ENCODE assay signal across 8 cellular contexts in genomic region chr16:84504420-84505248, GRCh38. TPM values are rescaled to one million over a fixed set of nuclear protein-coding genes. Genes with fewer than 3 reads are reported as not detected.
DNase-seq lines count a peak whose midpoint lies in the region; ATAC-seq and TF ChIP-seq lines count a peak whose summit lies in the region.

Gene MEAK7 (minus strand): TSS chr16:84504659. CDS start chr16:84498086, 6,573 bp downstream.

- H3K27ac Mint-ChIP-seq in activated naive CD4-positive, alpha-beta T cell treated with anti-CD3 and anti-CD28 coated beads, Interleukin-2, amount 10 ng/mL, durations not matched to agents 7 days and 5 days = peak within 1 kb of the TSS; percentile 79

- no peaks in the 10 kb centered on the region for H3K9me3 ChIP-seq in gastroesophageal sphincter

- peak in 1 of 4 experiments; percentile 31 for TF ChIP-seq CTCF in gastroesophageal sphincter (IDR thresholded peaks at IDR 0.05)

- peaks cover 16% of the 10 kb centered on the region for H3K36me3 Mint-ChIP-seq in activated naive CD4-positive, alpha-beta T cell treated with anti-CD3 and anti-CD28 coated beads, Interleukin-2, amount 10 ng/mL, durations not matched to agents 7 days and 5 days

- peaks cover 5% of the 10 kb centered on the region for H3K27me3 Mint-ChIP-seq in activated naive CD4-positive, alpha-beta T cell treated with anti-CD3 and anti-CD28 coated beads, Interleukin-2, amount 10 ng/mL, durations not matched to agents 7 days and 5 days

- H3K9me3 Mint-ChIP-seq in activated naive CD4-positive, alpha-beta T cell treated with anti-CD3 and anti-CD28 coated beads, Interleukin-2, amount 10 ng/mL, durations not matched to agents 7 days and 5 days = no peaks in the 10 kb centered on the region

- TF ChIP-seq POLR2A in gastroesophageal sphincter (IDR thresholded peaks at IDR 0.05) = peak; percentile 62 to 73

- H3K4me3 ChIP-seq in gastroesophageal sphincter = peak within 1 kb of the TSS; percentile 77 to 89

- no CpG with 5 or more reads among the region's 45 CpGs for WGBS in gastroesophageal sphincter (ENCODE audit: low coverage in 1 of 2), 2 donors

- peaks cover 0 to 25% of the 10 kb centered on the region in 2 donors for H3K36me3 ChIP-seq in gastroesophageal sphincter

- peak within 1 kb of the TSS; percentile 60 to 95 (median 92) for H3K27ac ChIP-seq in gastroesophageal sphincter

- H3K27me3 ChIP-seq in gastroesophageal sphincter = no peaks in the 10 kb centered on the region

- peaks cover 66% of the 10 kb centered on the region for H3K4me1 Mint-ChIP-seq in activated naive CD4-positive, alpha-beta T cell treated with anti-CD3 and anti-CD28 coated beads, Interleukin-2, amount 10 ng/mL, durations not matched to agents 7 days and 5 days

- TF ChIP-seq EP300 in Ishikawa (IDR thresholded peaks at IDR 0.05; ENCODE audit: borderline replicate concordance) = 0 out of 2 replicates have a peak, but pooled peaks have one; percentile 18
- TF ChIP-seq EP300 in gastroesophageal sphincter (IDR thresholded peaks at IDR 0.05) = no peak

- ATAC-seq in GM21576 (IDR thresholded peaks at IDR 0.05; ENCODE audit: unreplicated experiment) (peak; percentile 89), gastroesophageal sphincter (peak; percentile 99)

- peak within 1 kb of the TSS; percentile 81 for H3K4me3 Mint-ChIP-seq in activated naive CD4-positive, alpha-beta T cell treated with anti-CD3 and anti-CD28 coated beads, Interleukin-2, amount 10 ng/mL, durations not matched to agents 7 days and 5 days

- TF ChIP-seq RAD21 in Ishikawa (IDR thresholded peaks at IDR 0.05; ENCODE audit: low read depth) = no peak

- H3K4me1 ChIP-seq in gastroesophageal sphincter = peaks cover 3 to 35% (median 18%) of the 10 kb centered on the region in 3 donors

- peak; percentile 69 for DNase-seq in DMS79 (lab: John Stamatoyannopoulos, UW)
- peak; percentile 98 for DNase-seq in SK-N-DZ (ENCODE audit: low spot score)
- peak; percentile 98 for DNase-seq in activated naive CD4-positive, alpha-beta T cell treated with anti-CD3 and anti-CD28 coated beads, Interleukin-2, amount 10 ng/mL, durations not matched to agents 7 days and 5 days
- peak; percentile 92 for DNase-seq in non-pigmented ciliary epithelial cell (ENCODE audit: low read depth)
- DNase-seq in superior temporal gyrus (ENCODE audit: extremely low spot score) = peak; percentile 100

- CTCF ChIA-PET in activated naive CD4-positive, alpha-beta T cell treated with anti-CD3 and anti-CD28 coated beads, Interleukin-2, amount 10 ng/mL, durations not matched to agents 7 days and 5 days (lab: Charles Lee) = interaction anchor here (0.9 to 4.3 kb wide), 6 partner anchors 11 to 548 kb away, joined by 3 to 32 read pairs (median 7); no protein-coding TSS in a partner anchor

TF ChIP-seq in Ishikawa, 13 proteins besides CTCF, POLR2A, EP300 and RAD21:
- TF ChIP-seq YY1 (IDR thresholded peaks at IDR 0.05; ENCODE audit: low read depth) (peak; percentile 20; the same call in 1 of the 2 replicates), TAF1 (IDR thresholded peaks at IDR 0.05; ENCODE audit: low read depth) (peak; percentile 69; the same call in 1 of the 2 replicates), TEAD4 (IDR thresholded peaks at IDR 0.05) (peak; percentile 56), TCF12 (IDR thresholded peaks at IDR 0.05; ENCODE audit: low read depth) (no peak), EGR1 (IDR thresholded peaks at IDR 0.05) (peak; percentile 31), USF1 (IDR thresholded peaks at IDR 0.05) (no peak), CREB1 (IDR thresholded peaks at IDR 0.05; ENCODE audit: low read depth) (no peak), NFIC (IDR thresholded peaks at IDR 0.05) (peak; percentile 30; the same call in 1 of the 2 replicates), ZBTB7A (IDR thresholded peaks at IDR 0.05; ENCODE audit: low read depth) (no peak), FOXM1 (IDR thresholded peaks at IDR 0.05; ENCODE audit: borderline replicate concordance, low read depth) (no peak), CEBPB (IDR thresholded peaks at IDR 0.05) (no peak), MAX (IDR thresholded peaks at IDR 0.05) (peak; percentile 43; the same call in 1 of the 2 replicates), REST (IDR thresholded peaks at IDR 0.05; ENCODE audit: low read depth) (no peak)

RNA-seq across cellular contexts. Expression of gene MEAK7, which starts in this region (rescaled TPM):
- polyA plus RNA-seq in SK-N-DZ (2014; cell fraction: cytosol; rRNA removed) = 9.3 and 9.9 TPM in 2 replicates
- 6.0 and 7.8 TPM in 2 replicates for polyA plus RNA-seq in SK-N-DZ (2014; cell fraction: nucleus; rRNA removed)
- total RNA-seq in gastroesophageal sphincter = 10 to 100 TPM in 2 of 4 donors, 1 to 10 TPM in 2; 7.9 to 30.5 (median 10.4) TPM

Comparison
In these comparisons a context has a peak if more than half of its experiments do, and no peak if none do; other contexts are left out.
1. Peak in every context shown above with its lines: DNase-seq, ATAC-seq, H3K4me3 ChIP-seq and H3K27ac ChIP-seq.